In the genomic region with DNA sequence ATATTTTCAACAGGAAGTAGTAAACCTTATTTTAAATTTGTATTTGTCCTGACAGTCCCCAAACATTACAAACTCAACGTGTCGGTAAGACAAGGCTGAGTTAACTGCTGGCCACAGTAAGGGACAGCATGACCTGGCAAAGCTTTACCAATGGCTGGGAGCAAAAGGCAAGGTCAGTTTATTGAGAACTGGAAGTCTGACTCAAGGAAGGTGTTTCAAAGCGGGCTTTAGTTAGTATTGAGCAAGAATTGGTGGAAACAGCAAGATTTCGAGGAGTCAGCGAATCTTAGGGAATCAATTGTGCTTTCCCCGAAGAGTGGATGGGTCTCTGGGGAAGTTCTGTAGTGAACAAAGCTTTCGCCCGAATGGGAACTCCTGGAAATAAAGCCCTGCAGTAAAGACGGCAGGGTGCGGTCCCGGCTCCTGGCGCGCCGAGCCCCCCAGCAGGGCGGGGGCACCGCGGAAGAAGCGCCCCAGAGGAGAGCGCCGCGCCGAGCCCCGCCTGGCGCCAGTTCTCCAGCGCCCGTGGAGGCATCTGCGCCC, we compare ENCODE assay signal across 8 cellular contexts.
DNase-seq lines count a peak whose midpoint lies in the region; ATAC-seq and TF ChIP-seq lines count a peak whose summit lies in the region.

No MANE protein-coding gene starts in this region.

- H3K4me3 Mint-ChIP-seq in activated T-cell treated with anti-CD3 and anti-CD28 coated beads, Interleukin-2, amount 50 U/mL, for 24 hours: peak overlapping the region; percentile 81

- H3K27ac Mint-ChIP-seq in activated T-cell treated with anti-CD3 and anti-CD28 coated beads, Interleukin-2, amount 50 U/mL, for 24 hours: peak overlapping the region; percentile 94

- H3K4me1 Mint-ChIP-seq in activated T-cell treated with anti-CD3 and anti-CD28 coated beads, Interleukin-2, amount 50 U/mL, for 24 hours (ENCODE audit: low read depth): peaks cover 68% of the 10 kb centered on the region

- peak overlapping the region; percentile 99 for H3K27ac ChIP-seq in parathyroid adenoma

- no peak for DNase-seq in activated T-cell treated with anti-CD3 and anti-CD28 coated beads, Interleukin-2, amount 50 U/mL, for 24 hours
- DNase-seq in activated T-cell treated with anti-CD3 and anti-CD28 coated beads for 4 hours (no peak), foreskin melanocyte (peak; percentile 20)

- peak overlapping the region; percentile 71 for H3K4me3 ChIP-seq in WI38 (ENCODE audit: low read depth, low read length)
- peak overlapping the region; percentile 82 for H3K4me3 ChIP-seq in parathyroid adenoma (ENCODE audit: low read depth, low read length)

- H3K4me2 ChIP-seq in parathyroid adenoma (ENCODE audit: low read length): peak overlapping the region; percentile 81

- H3K27me3 ChIP-seq in parathyroid adenoma (ENCODE audit: control insufficient read depth, insufficient read depth, low read length): no peaks in the 10 kb centered on the region

- peaks cover 35% of the 10 kb centered on the region for H3K79me2 ChIP-seq in parathyroid adenoma

- H3K36me3 ChIP-seq in parathyroid adenoma (ENCODE audit: control insufficient read depth, insufficient read depth, low read length): no peaks in the 10 kb centered on the region

- no peaks in the 10 kb centered on the region for H3K9me3 ChIP-seq in parathyroid adenoma (ENCODE audit: control insufficient read depth, low read length)

- H3K36me3 Mint-ChIP-seq in activated T-cell treated with anti-CD3 and anti-CD28 coated beads, Interleukin-2, amount 50 U/mL, for 24 hours (ENCODE audit: low read depth): peaks cover 38% of the 10 kb centered on the region

- TF ChIP-seq CTCF in WI38 (IDR thresholded peaks at IDR 0.05; ENCODE audit: low read depth, low read length) (no peak), parathyroid adenoma (IDR thresholded peaks at IDR 0.05) (no peak)

- peak overlapping the region; percentile 97 for H3K9ac ChIP-seq in parathyroid adenoma

- peak overlapping the region; percentile 97 for H2AFZ ChIP-seq in parathyroid adenoma

- H3K27me3 Mint-ChIP-seq in activated T-cell treated with anti-CD3 and anti-CD28 coated beads, Interleukin-2, amount 50 U/mL, for 24 hours: no peaks in the 10 kb centered on the region

- peaks cover 26% of the 10 kb centered on the region for H3K4me1 ChIP-seq in parathyroid adenoma

- no peaks in the 10 kb centered on the region for H3K9me3 Mint-ChIP-seq in activated T-cell treated with anti-CD3 and anti-CD28 coated beads, Interleukin-2, amount 50 U/mL, for 24 hours

- ATAC-seq in GM21526 (IDR thresholded peaks at IDR 0.05; ENCODE audit: low FRiP score, unreplicated experiment) (no peak), GM18873 (IDR thresholded peaks at IDR 0.05; ENCODE audit: low FRiP score, unreplicated experiment) (no peak), HG03175 (IDR thresholded peaks at IDR 0.05; ENCODE audit: unreplicated experiment) (no peak)
